Comparison of ENCODE assay signal across 13 cellular contexts in the genomic region with DNA sequence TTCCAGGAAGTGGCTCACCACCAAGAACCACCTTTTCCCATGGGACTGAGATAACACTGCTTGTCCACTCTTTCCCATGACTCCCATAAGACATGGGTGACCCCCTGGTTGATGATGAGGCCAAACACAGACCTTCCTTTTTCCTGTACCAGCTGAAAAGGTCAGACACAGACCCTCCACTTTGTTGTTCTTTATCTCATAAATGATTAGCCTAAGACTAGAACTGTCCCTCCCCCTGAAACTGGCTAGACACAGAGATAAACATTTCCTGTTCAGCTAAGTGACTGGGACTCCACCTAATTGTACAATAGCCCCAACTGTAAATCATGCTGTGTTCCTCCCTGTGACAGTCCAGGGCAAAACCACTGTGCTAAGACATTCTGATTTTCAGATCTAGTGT. TPM values are rescaled to one million over a fixed set of nuclear protein-coding genes. Genes with fewer than 3 reads are reported as not detected.
DNase-seq lines count a peak whose midpoint lies in the region; ATAC-seq lines count a peak whose summit lies in the region.
"Had no signal": no experiment of that assay in that cellular context is flagged by ENCODE, and none has a peak within 500 bp of the region (broad histone marks: within the 10 kb centered on the region; RNA-seq: fewer than 3 reads in every experiment).

No MANE protein-coding gene starts in this region.

- H3K36me3 ChIP-seq in naive thymus-derived CD4-positive, alpha-beta T cell (ENCODE audit: control insufficient read depth in 2 of 3, insufficient read depth in 3 of 3, low read length in 3 of 3): no peaks in the 10 kb centered on the region

- no peak overlapping the region for H3K27ac Mint-ChIP-seq in naive thymus-derived CD4-positive, alpha-beta T cell
- H3K27ac Mint-ChIP-seq: HFFc6 had no signal

- no peaks in the 10 kb centered on the region for H3K27me3 ChIP-seq in naive thymus-derived CD4-positive, alpha-beta T cell (ENCODE audit: control insufficient read depth in 2 of 2, insufficient read depth in 2 of 2, low read length in 2 of 2)

- ATAC-seq in GM18520 (IDR thresholded peaks at IDR 0.05; ENCODE audit: unreplicated experiment): peak; percentile 95
- peak; percentile 99 for ATAC-seq in GM21619 (IDR thresholded peaks at IDR 0.05; ENCODE audit: unreplicated experiment)
- peak; percentile 99 for ATAC-seq in HG03432 (IDR thresholded peaks at IDR 0.05; ENCODE audit: unreplicated experiment)
- no peak for ATAC-seq in naive thymus-derived CD4-positive, alpha-beta T cell

- no peaks in the 10 kb centered on the region for H3K4me1 Mint-ChIP-seq in naive thymus-derived CD4-positive, alpha-beta T cell

- no peak overlapping the region for H3K4me3 Mint-ChIP-seq in naive thymus-derived CD4-positive, alpha-beta T cell
- H3K4me3 Mint-ChIP-seq: HFFc6 had no signal

- peak; percentile 82 for DNase-seq in kidney tubule cell (ENCODE audit: low spot score)
- no peak for DNase-seq in NCI-H2029 (lab: John Stamatoyannopoulos, UW)
- DNase-seq in NOMO-1 (lab: John Stamatoyannopoulos, UW; ENCODE audit: unreplicated experiment in 2 of 2): no peak
- DNase-seq in RPMI8226: no peak
- DNase-seq in naive thymus-derived CD4-positive, alpha-beta T cell: no peak
- DNase-seq: HFFc6, NCI-H2081, T-helper 2 cell had no signal

- CTCF ChIA-PET in naive thymus-derived CD4-positive, alpha-beta T cell (lab: Charles Lee): no interaction called here

- POLR2A ChIA-PET in naive thymus-derived CD4-positive, alpha-beta T cell (lab: Charles Lee): no interaction called here

- H3K9me3 ChIP-seq in naive thymus-derived CD4-positive, alpha-beta T cell (ENCODE audit: control insufficient read depth in 2 of 3, low read length in 3 of 3): no peaks in the 10 kb centered on the region

- intact Hi-C loops in naive thymus-derived CD4-positive, alpha-beta T cell (cut with micrococcal nuclease): no loop called here

- H3K36me3 Mint-ChIP-seq in naive thymus-derived CD4-positive, alpha-beta T cell: no peaks in the 10 kb centered on the region

- H3K4me1 ChIP-seq in naive thymus-derived CD4-positive, alpha-beta T cell (ENCODE audit: control insufficient read depth in 2 of 2, insufficient read depth in 2 of 2, low read length in 2 of 2): no peaks in the 10 kb centered on the region

- H3K4me3 ChIP-seq in naive thymus-derived CD4-positive, alpha-beta T cell (ENCODE audit: low read length): no peak overlapping the region
- H3K4me3 ChIP-seq: lung, skin epidermis had no signal

- peaks cover 4 to 35% (median 20%) of the 10 kb centered on the region in 5 donors for H3K27me3 Mint-ChIP-seq in naive thymus-derived CD4-positive, alpha-beta T cell

- H3K9me3 Mint-ChIP-seq in naive thymus-derived CD4-positive, alpha-beta T cell: peaks cover 0 to 5% (median 0%) of the 10 kb centered on the region in 11 donors

- no peak overlapping the region for H3K27ac ChIP-seq in naive thymus-derived CD4-positive, alpha-beta T cell (ENCODE audit: low read depth, low read length)
- H3K27ac ChIP-seq: skin epidermis had no signal

RNA-seq across cellular contexts. Expression of a gene that starts 8.2 kb away (rescaled TPM):
- total RNA-seq in naive thymus-derived CD4-positive, alpha-beta T cell: not detected
- not detected for polyA plus RNA-seq in naive thymus-derived CD4-positive, alpha-beta T cell
- total RNA-seq: HFFc6 had no signal
